8 cellular contexts compared by ENCODE assay signal in genomic region chr11:64317961-64318693, GRCh38. TPM values are rescaled to one million over a fixed set of nuclear protein-coding genes. Genes with fewer than 3 reads are reported as not detected.
DNase-seq lines count a peak whose midpoint lies in the region; ATAC-seq and TF ChIP-seq lines count a peak whose summit lies in the region.

Gene PRDX5 (plus strand): TSS chr11:64318121. CDS start chr11:64318216, 95 bp downstream.

- peak within 1 kb of the TSS; percentile 97 for H3K4me3 Mint-ChIP-seq in T-helper 2 cell treated with Interferon-gamma antibody and Interleukin-4, amounts not matched to agents 5 μg/mL and 100 μg/mL, for 36 hours

- peaks cover 37% of the 10 kb centered on the region for H3K36me3 Mint-ChIP-seq in T-helper 2 cell treated with Interferon-gamma antibody and Interleukin-4, amounts not matched to agents 5 μg/mL and 100 μg/mL, for 36 hours (ENCODE audit: low read depth)

- H3K27me3 ChIP-seq in ascending aorta (no peaks in the 10 kb centered on the region), right atrium auricular region (no peaks in the 10 kb centered on the region), uterus (no peaks in the 10 kb centered on the region)

- H3K27ac Mint-ChIP-seq in T-helper 2 cell treated with Interferon-gamma antibody and Interleukin-4, amounts not matched to agents 5 μg/mL and 100 μg/mL, for 36 hours, result peak within 1 kb of the TSS; percentile 100

- H3K4me1 ChIP-seq in ascending aorta (peaks cover 7 to 10% of the 10 kb centered on the region in 2 donors), right atrium auricular region (peaks cover 0 to 38% of the 10 kb centered on the region in 2 donors), uterus (no peaks in the 10 kb centered on the region)

- H3K36me3 ChIP-seq in ascending aorta, result peaks cover 19 to 36% of the 10 kb centered on the region in 2 donors
- H3K36me3 ChIP-seq in right atrium auricular region, result peaks cover 35% of the 10 kb centered on the region
- no peaks in the 10 kb centered on the region for H3K36me3 ChIP-seq in uterus

- TF ChIP-seq CTCF in ascending aorta (IDR thresholded peaks at IDR 0.05), result peak in 2 of 3 experiments; percentile 36 to 47
- TF ChIP-seq CTCF in right atrium auricular region (IDR thresholded peaks at IDR 0.05), result peak; percentile 11 to 74
- peak; percentile 44 to 80 (median 54) for TF ChIP-seq CTCF in uterus (IDR thresholded peaks at IDR 0.05)

- H3K4me1 Mint-ChIP-seq in T-helper 2 cell treated with Interferon-gamma antibody and Interleukin-4, amounts not matched to agents 5 μg/mL and 100 μg/mL, for 36 hours (ENCODE audit: low read depth), result peaks cover 21% of the 10 kb centered on the region

- TF ChIP-seq POLR2A in GM18505 (IDR thresholded peaks at IDR 0.05; ENCODE audit: borderline replicate concordance, extremely low read depth, insufficient read depth, insufficient read length) (peak; percentile 79), uterus (IDR thresholded peaks at IDR 0.05) (peak; percentile 79 to 94)

- ATAC-seq in GM18505 (IDR thresholded peaks at IDR 0.05; ENCODE audit: unreplicated experiment), result peak; percentile 70
- peak; percentile 69 for ATAC-seq in HG02970 (IDR thresholded peaks at IDR 0.05; ENCODE audit: low FRiP score, unreplicated experiment)

- intact Hi-C loops in ascending aorta (cut with DNase I), result loop anchor here (1.0 kb wide), 3 partner anchors 13 to 48 kb away; partner anchors contain the start of gene ESRRA
- intact Hi-C loops in uterus (cut with DNase I; ENCODE audit: low total_unique reads), result no loop called here

- H3K9me3 ChIP-seq in ascending aorta, result no peaks in the 10 kb centered on the region
- no peaks in the 10 kb centered on the region for H3K9me3 ChIP-seq in right atrium auricular region
- no peaks in the 10 kb centered on the region for H3K9me3 ChIP-seq in uterus

- H3K27ac ChIP-seq in ascending aorta (peak within 1 kb of the TSS; percentile 95 to 99), right atrium auricular region (peak within 1 kb of the TSS; percentile 96 to 99), uterus (peak within 1 kb of the TSS; percentile 97 to 98)

- H3K4me3 ChIP-seq in ascending aorta (peak within 1 kb of the TSS; percentile 75 to 93), right atrium auricular region (peak within 1 kb of the TSS; percentile 86 to 94), uterus (peak within 1 kb of the TSS; percentile 74 to 75)

- no peaks in the 10 kb centered on the region for H3K9me3 Mint-ChIP-seq in T-helper 2 cell treated with Interferon-gamma antibody and Interleukin-4, amounts not matched to agents 5 μg/mL and 100 μg/mL, for 36 hours

- DNase-seq in NCI-H2029 (lab: John Stamatoyannopoulos, UW), result peak; percentile 97
- DNase-seq in T-helper 2 cell treated with Interferon-gamma antibody and Interleukin-4, amounts not matched to agents 5 μg/mL and 100 μg/mL, for 36 hours (ENCODE audit: low spot score), result peak; percentile 97
- DNase-seq in ascending aorta (ENCODE audit: low spot score in 2 of 2), result peak; percentile 89 to 98
- peak; percentile 98 for DNase-seq in right atrium auricular region (ENCODE audit: low spot score)
- peak; percentile 74 for DNase-seq in pulmonary artery endothelial cell (ENCODE audit: low read depth, low spot score)
- DNase-seq in uterus, result peak; percentile 94 to 97

- H3K27me3 Mint-ChIP-seq in T-helper 2 cell treated with Interferon-gamma antibody and Interleukin-4, amounts not matched to agents 5 μg/mL and 100 μg/mL, for 36 hours (ENCODE audit: low read depth), result no peaks in the 10 kb centered on the region

RNA-seq across cellular contexts. Expression of gene PRDX5, which starts in this region (rescaled TPM):
- 153 TPM for total RNA-seq in ascending aorta
- 100 to 1,000 TPM; 401 to 435 TPM for total RNA-seq in right atrium auricular region
- 173 and 299 TPM in 2 replicates for total RNA-seq in pulmonary artery endothelial cell
- 100 to 1,000 TPM in 3 of 4 donors, 10 to 100 TPM in 1; 97.1 to 156 (median 113) TPM for total RNA-seq in uterus

Comparison
In these comparisons a context has a peak if more than half of its experiments do, and no peak if none do; other contexts are left out.
1. Peak in every context shown above with its lines: DNase-seq, ATAC-seq, H3K4me3 ChIP-seq and H3K27ac ChIP-seq.